22 cellular contexts compared by ENCODE assay signal in the genomic region with DNA sequence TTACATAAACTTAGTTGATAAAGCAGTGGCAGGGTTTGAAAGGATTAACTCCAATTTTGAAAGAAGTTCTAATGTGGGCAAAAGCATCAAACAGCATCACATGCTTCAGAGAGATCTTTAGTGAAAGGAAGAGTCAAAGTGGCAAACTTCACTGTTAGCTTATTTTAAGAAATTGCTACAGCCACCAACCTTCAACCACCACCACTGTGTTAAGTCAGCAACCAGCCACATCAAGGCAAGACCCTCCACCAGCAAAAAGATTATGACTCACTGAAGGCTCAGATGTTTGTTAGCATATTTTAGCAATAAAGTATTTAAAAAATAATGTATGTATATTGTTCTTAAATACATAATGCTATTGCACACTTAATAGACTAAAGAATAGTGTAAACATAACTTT. TPM values are rescaled to one million over a fixed set of nuclear protein-coding genes. Genes with fewer than 3 reads are reported as not detected.
DNase-seq lines count a peak whose midpoint lies in the region; ATAC-seq, FAIRE-seq and TF ChIP-seq lines count a peak whose summit lies in the region.
"Had no signal": no experiment of that assay in that cellular context is flagged by ENCODE, and none has a peak within 500 bp of the region (broad histone marks: within the 10 kb centered on the region; RNA-seq: fewer than 3 reads in every experiment).

No MANE protein-coding gene starts in this region.

- TF ChIP-seq CTCF in activated CD8-positive, alpha-beta T cell treated with anti-CD3 and anti-CD28 coated beads for 36 hours (IDR thresholded peaks at IDR 0.05), result no peak
- TF ChIP-seq CTCF in DND-41 (IDR thresholded peaks at IDR 0.05; ENCODE audit: borderline replicate concordance, extremely low read depth, low read length, poor library complexity, severe bottlenecking), result no peak
- no peak for TF ChIP-seq CTCF in GM12865 (IDR thresholded peaks at IDR 0.05; ENCODE audit: insufficient read depth, low read depth, low read length, missing control alignments)
- TF ChIP-seq CTCF in GM12878 (IDR thresholded peaks at IDR 0.05 in 2 of 3, conservative IDR thresholded peaks at IDR 0.05 in 1 of 3; ENCODE audit: control insufficient read depth in 2 of 3, extremely low read depth in 1 of 3, insufficient read depth in 1 of 3, low read depth in 3 of 3, low read length in 3 of 3), result no peak

- peak; percentile 39 for ATAC-seq in activated CD8-positive, alpha-beta T cell treated with anti-CD3 and anti-CD28 coated beads for 36 hours
- no peak for ATAC-seq in activated CD8-positive, alpha-beta T cell treated with anti-CD3 and anti-CD28 coated beads, Interleukin-2, amount 10 ng/mL, durations not matched to agents 7 days and 5 days
- ATAC-seq in DND-41 (ENCODE audit: insufficient read depth, low read depth), result peak; percentile 88
- no peak for ATAC-seq in GM12878
- ATAC-seq: HCT116 had no signal

- H2AFZ ChIP-seq in DND-41 (ENCODE audit: low read depth, low read length), result no peak overlapping the region
- H2AFZ ChIP-seq in GM12878 (ENCODE audit: control insufficient read depth, low read depth, low read length), result no peak overlapping the region

- H3K27ac ChIP-seq in DND-41 (ENCODE audit: low read length) (no peak overlapping the region), GM12878 (ENCODE audit: control insufficient read depth, insufficient read depth) (no peak overlapping the region)
- H3K27ac ChIP-seq: HL-60 had no signal

- POLR2A ChIA-PET in activated CD8-positive, alpha-beta T cell treated with anti-CD3 and anti-CD28 coated beads for 36 hours (lab: Charles Lee), result no interaction called here
- POLR2A ChIA-PET in activated CD8-positive, alpha-beta T cell treated with anti-CD3 and anti-CD28 coated beads, Interleukin-2, amount 10 ng/mL, durations not matched to agents 7 days and 5 days (lab: Charles Lee), result no interaction called here
- POLR2A ChIA-PET in GM12878 (lab: Charles Lee), result no interaction called here

- RAD21 ChIA-PET in GM12878 (lab: Charles Lee; ENCODE audit: unreplicated experiment), result no interaction called here

- H3K4me2 ChIP-seq in DND-41 (ENCODE audit: insufficient read depth, low read length), result no peak overlapping the region
- H3K4me2 ChIP-seq in GM12878 (ENCODE audit: control insufficient read depth, insufficient read depth), result no peak overlapping the region

- CTCF ChIA-PET in activated CD8-positive, alpha-beta T cell treated with anti-CD3 and anti-CD28 coated beads for 36 hours (lab: Charles Lee), result interaction anchor here (1.5 kb wide), 1 partner anchor 13 kb away, joined by 4 read pairs; no protein-coding TSS in a partner anchor
- CTCF ChIA-PET in activated CD8-positive, alpha-beta T cell treated with anti-CD3 and anti-CD28 coated beads, Interleukin-2, amount 10 ng/mL, durations not matched to agents 7 days and 5 days (lab: Charles Lee), result no interaction called here
- CTCF ChIA-PET in GM12878 (lab: Yijun Ruan, JAX), result interaction anchor here (0.5 kb wide), 1 partner anchor 1779 kb away, joined by 3 read pairs; no protein-coding TSS in a partner anchor

- SMC1A ChIA-PET in GM12878 (lab: Charles Lee; ENCODE audit: uncharacterized antibody, unreplicated experiment), result no interaction called here

- FAIRE-seq in GM12878 (lab: Jason Lieb, UNC), result no peak
- no peak for FAIRE-seq in RCC 7860 (lab: Jason Lieb, UNC)
- FAIRE-seq: A204.1, G401.6 had no signal

- in situ Hi-C loops in GM12878 (cut with MboI), result no loop called here

- H3K79me2 ChIP-seq in DND-41 (ENCODE audit: insufficient read depth, low read length) (no peaks in the 10 kb centered on the region), GM12878 (ENCODE audit: control insufficient read depth, insufficient read depth, low read length) (no peaks in the 10 kb centered on the region)

- H3K36me3 Mint-ChIP-seq in activated CD8-positive, alpha-beta T cell treated with anti-CD3 and anti-CD28 coated beads for 36 hours (ENCODE audit: low read depth), result no peaks in the 10 kb centered on the region
- H3K36me3 Mint-ChIP-seq in activated CD8-positive, alpha-beta T cell treated with anti-CD3 and anti-CD28 coated beads, Interleukin-2, amount 10 ng/mL, durations not matched to agents 7 days and 5 days (ENCODE audit: low read depth), result no peaks in the 10 kb centered on the region
- H3K36me3 Mint-ChIP-seq: CD8-positive, alpha-beta memory T cell had no signal

- H3K4me3 ChIP-seq in DND-41 (ENCODE audit: low read depth in 1 of 2, low read length in 2 of 2) (no peak overlapping the region), GM12865 (ENCODE audit: low read depth, low read length) (no peak overlapping the region), GM12878 (no peak overlapping the region)

- H3K9ac ChIP-seq in DND-41 (ENCODE audit: low read depth, low read length) (no peak overlapping the region), GM12878 (ENCODE audit: control insufficient read depth, insufficient read depth, low read length) (no peak overlapping the region)

- TF ChIP-seq EP300 in GM12878 (IDR thresholded peaks at IDR 0.05; ENCODE audit: borderline replicate concordance in 1 of 2, control insufficient read depth in 1 of 2, low read depth in 2 of 2, low read length in 2 of 2), result no peak

- no peak for TF ChIP-seq POLR2A in GM12878 (IDR thresholded peaks at IDR 0.05; ENCODE audit: low read depth, low read length)

- H3K9me3 ChIP-seq in DND-41 (ENCODE audit: insufficient read depth, low read length, severe bottlenecking) (no peaks in the 10 kb centered on the region), GM12878 (replicated peaks; ENCODE audit: control insufficient read depth, insufficient read depth, low read length) (no peaks in the 10 kb centered on the region)
- H3K9me3 ChIP-seq: BE2C had no signal

- H4K20me1 ChIP-seq in DND-41 (ENCODE audit: insufficient read depth, low read length), result no peaks in the 10 kb centered on the region
- H4K20me1 ChIP-seq in GM12878 (ENCODE audit: control insufficient read depth, insufficient read depth), result no peaks in the 10 kb centered on the region

- TF ChIP-seq RAD21 in GM12878 (IDR thresholded peaks at IDR 0.05; ENCODE audit: insufficient read depth, low read depth, low read length), result no peak

- H3K27me3 Mint-ChIP-seq in activated CD8-positive, alpha-beta T cell treated with anti-CD3 and anti-CD28 coated beads for 36 hours, result peaks cover 5% of the 10 kb centered on the region
- peaks cover 6% of the 10 kb centered on the region for H3K27me3 Mint-ChIP-seq in activated CD8-positive, alpha-beta T cell treated with anti-CD3 and anti-CD28 coated beads, Interleukin-2, amount 10 ng/mL, durations not matched to agents 7 days and 5 days (ENCODE audit: low read depth)

- intact Hi-C loops in activated CD8-positive, alpha-beta T cell treated with anti-CD3 and anti-CD28 coated beads for 36 hours (cut with micrococcal nuclease), result no loop called here
- intact Hi-C loops in GM12878 (cut with micrococcal nuclease; ENCODE audit: unreplicated experiment), result no loop called here

- no peaks in the 10 kb centered on the region for H3K27me3 ChIP-seq in DND-41 (ENCODE audit: insufficient read depth, low read length, poor library complexity)
- H3K27me3 ChIP-seq in GM12878 (replicated peaks in 1 of 2; ENCODE audit: control insufficient read depth in 2 of 2, insufficient read depth in 2 of 2, low read length in 1 of 2), result no peaks in the 10 kb centered on the region
- H3K27me3 ChIP-seq: BE2C had no signal

- peak; percentile 43 for DNase-seq in activated CD8-positive, alpha-beta T cell treated with anti-CD3 and anti-CD28 coated beads for 36 hours
- no peak for DNase-seq in activated CD8-positive, alpha-beta T cell treated with anti-CD3 and anti-CD28 coated beads, Interleukin-2, amount 10 ng/mL, durations not matched to agents 7 days and 5 days
- DNase-seq in DND-41, result peak; percentile 40
- peak; percentile 5 for DNase-seq in GM12865 (ENCODE audit: low read depth)
- no peak for DNase-seq in GM12878 (ENCODE audit: low read depth, low spot score)
- no peak for DNase-seq in RCC 7860 (ENCODE audit: low spot score)
- no peak for DNase-seq in NCI-H2107 treated with DMSO at 0.1 percent for 48 hours (lab: John Stamatoyannopoulos, UW; ENCODE audit: unreplicated experiment)
- DNase-seq: ACHN; BE2C; C1 segment of cervical spinal cord; CD4-positive, CD25-positive, alpha-beta regulatory T cell; CD8-positive, alpha-beta memory T cell; COR-L47; DMS 273 treated with DMSO at 0.1 percent for 48 hours; DMS53; GOT3; H7; HFFc6 had no signal

- no peak overlapping the region for H3K27ac Mint-ChIP-seq in activated CD8-positive, alpha-beta T cell treated with anti-CD3 and anti-CD28 coated beads for 36 hours
- no peak overlapping the region for H3K27ac Mint-ChIP-seq in activated CD8-positive, alpha-beta T cell treated with anti-CD3 and anti-CD28 coated beads, Interleukin-2, amount 10 ng/mL, durations not matched to agents 7 days and 5 days
- H3K27ac Mint-ChIP-seq: CD4-positive, CD25-positive, alpha-beta regulatory T cell; CD8-positive, alpha-beta memory T cell; HFFc6 had no signal

- H3K4me1 ChIP-seq in DND-41 (ENCODE audit: insufficient read depth, low read length) (no peaks in the 10 kb centered on the region), GM12878 (ENCODE audit: control insufficient read depth, insufficient read depth, low read length) (no peaks in the 10 kb centered on the region)

- peaks cover 12% of the 10 kb centered on the region for H3K4me1 Mint-ChIP-seq in activated CD8-positive, alpha-beta T cell treated with anti-CD3 and anti-CD28 coated beads for 36 hours (ENCODE audit: low read depth)
- peaks cover 9% of the 10 kb centered on the region for H3K4me1 Mint-ChIP-seq in activated CD8-positive, alpha-beta T cell treated with anti-CD3 and anti-CD28 coated beads, Interleukin-2, amount 10 ng/mL, durations not matched to agents 7 days and 5 days (ENCODE audit: low read depth)
- H3K4me1 Mint-ChIP-seq: CD4-positive, CD25-positive, alpha-beta regulatory T cell; CD8-positive, alpha-beta memory T cell had no signal

- H3K36me3 ChIP-seq in DND-41 (ENCODE audit: insufficient read depth, low read length), result no peaks in the 10 kb centered on the region
- no peaks in the 10 kb centered on the region for H3K36me3 ChIP-seq in GM12878 (ENCODE audit: control insufficient read depth in 2 of 2, insufficient read depth in 2 of 2, low read length in 1 of 2)
- H3K36me3 ChIP-seq: BE2C had no signal

- no peak overlapping the region for H3K4me3 Mint-ChIP-seq in activated CD8-positive, alpha-beta T cell treated with anti-CD3 and anti-CD28 coated beads for 36 hours
- no peak overlapping the region for H3K4me3 Mint-ChIP-seq in activated CD8-positive, alpha-beta T cell treated with anti-CD3 and anti-CD28 coated beads, Interleukin-2, amount 10 ng/mL, durations not matched to agents 7 days and 5 days
- H3K4me3 Mint-ChIP-seq: CD4-positive, CD25-positive, alpha-beta regulatory T cell; CD8-positive, alpha-beta memory T cell; HFFc6 had no signal

- H3K9me3 Mint-ChIP-seq in activated CD8-positive, alpha-beta T cell treated with anti-CD3 and anti-CD28 coated beads for 36 hours, result no peaks in the 10 kb centered on the region
- H3K9me3 Mint-ChIP-seq in activated CD8-positive, alpha-beta T cell treated with anti-CD3 and anti-CD28 coated beads, Interleukin-2, amount 10 ng/mL, durations not matched to agents 7 days and 5 days (ENCODE audit: insufficient read depth), result no peaks in the 10 kb centered on the region
- H3K9me3 Mint-ChIP-seq: CD8-positive, alpha-beta memory T cell; HFFc6 had no signal

- no TSS peak for BruUV-seq in GM12878 (replicated peaks; lab: Mats Ljungman, UMichigan)

RNA-seq across cellular contexts. Expression of a gene that starts 21.3 kb away (rescaled TPM):
- total RNA-seq in activated CD8-positive, alpha-beta T cell treated with anti-CD3 and anti-CD28 coated beads for 36 hours, result 1 to 10 TPM; 2.5 to 3.1 TPM
- total RNA-seq in activated CD8-positive, alpha-beta T cell treated with anti-CD3 and anti-CD28 coated beads, Interleukin-2, amount 10 ng/mL, durations not matched to agents 7 days and 5 days, result 1 to 10 TPM; 6.2 to 6.4 TPM
- total RNA-seq in GM12878 (2013; cell fraction: nucleolus; rRNA removed), result 11.5 and 13.6 TPM in 2 replicates
- total RNA-seq in GM12878 (2014; rRNA removed) (0.17 and 0.44 TPM in 2 replicates), GM12878 (2014; rRNA removed; fragmentation: Illumina TruSeq; extraction: Trizol) (0.32 and 0.45 TPM in 2 replicates), GM12878 (2021) (0.37 and 0.51 TPM in 2 replicates)
- polyA plus RNA-seq in GM12878 (2011; ENCODE audit: low read depth), result 0.85 TPM
- polyA plus RNA-seq in GM12878 (2011; rRNA removed) (0.53 and 0.65 TPM in 2 replicates), GM12878 (2014; fragmentation: Illumina TruSeq; extraction: Trizol) (0.28 and 0.54 TPM in 2 replicates), GM12878 (2014; fragmentation: Nextera tagmentation; extraction: Ambion mirVana) (under 1 TPM; 0.24 to 0.29 TPM), GM12878 (2014; rRNA removed) (0.06 and 0.35 TPM in 2 replicates), GM12878 (2016; fragmentation: Nextera tagmentation; extraction: Ambion mirVana) (under 1 TPM; 0.19 to 0.39 TPM)
- 0.13 and 0.21 TPM in 2 replicates for polyA plus RNA-seq in GM12878 (2011; cell fraction: cytosol; rRNA removed)
- polyA plus RNA-seq in GM12878 (2011; cell fraction: nucleus; rRNA removed), result 0.39 TPM in 2 replicates
- 0.62 and 0.85 TPM in 2 replicates for polyA plus RNA-seq in GM12878 (2012)
- polyA minus RNA-seq in GM12878 (2011; rRNA and poly(A)+ RNA removed), result 1.0 and 1.4 TPM in 2 replicates
- polyA minus RNA-seq in GM12878 (2011; cell fraction: cytosol; rRNA and poly(A)+ RNA removed), result 0.21 and 0.40 TPM in 2 replicates
- 1.7 and 3.3 TPM in 2 replicates for polyA minus RNA-seq in GM12878 (2011; cell fraction: nucleus; rRNA and poly(A)+ RNA removed)

Comparison
In these comparisons a context has a peak if more than half of its experiments do, and no peak if none do; other contexts are left out.
1. ATAC-seq: peak in activated CD8-positive, alpha-beta T cell treated with anti-CD3 and anti-CD28 coated beads for 36 hours (single experiment) and DND-41 (single experiment); none in activated CD8-positive, alpha-beta T cell treated with anti-CD3 and anti-CD28 coated beads, Interleukin-2, amount 10 ng/mL, durations not matched to agents 7 days and 5 days (single experiment) and GM12878 (single experiment).
2. DNase-seq: peak in activated CD8-positive, alpha-beta T cell treated with anti-CD3 and anti-CD28 coated beads for 36 hours (single experiment), DND-41 (single experiment) and GM12865 (single experiment); none in activated CD8-positive, alpha-beta T cell treated with anti-CD3 and anti-CD28 coated beads, Interleukin-2, amount 10 ng/mL, durations not matched to agents 7 days and 5 days (single experiment), GM12878 (single experiment), RCC 7860 (single experiment) and NCI-H2107 treated with DMSO at 0.1 percent for 48 hours (single experiment).